Comparison of ENCODE assay signal across 9 cellular contexts in the genomic region with DNA sequence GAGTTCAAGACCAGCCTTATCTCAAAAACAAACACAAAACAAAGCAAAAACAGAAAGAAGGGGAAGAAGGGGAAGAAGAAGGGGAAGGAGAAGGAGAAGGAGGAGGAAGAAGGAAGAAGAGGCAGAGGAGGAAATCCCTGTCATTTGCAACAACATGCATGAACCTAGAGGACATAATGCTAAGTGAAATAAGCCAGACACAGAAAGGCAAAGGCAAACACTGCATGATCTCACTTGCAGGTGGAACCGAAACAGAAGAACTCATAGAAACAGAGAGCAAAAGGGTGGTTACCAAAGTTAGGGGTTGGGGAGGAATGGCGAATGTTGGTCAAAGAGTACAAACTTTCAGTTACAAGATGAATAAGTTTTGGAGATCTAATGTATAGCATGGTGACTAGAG.
DNase-seq lines count a peak whose midpoint lies in the region; ATAC-seq and TF ChIP-seq lines count a peak whose summit lies in the region.
"Had no signal": no experiment of that assay in that cellular context is flagged by ENCODE, and none has a peak within 500 bp of the region (broad histone marks: within the 10 kb centered on the region; RNA-seq: fewer than 3 reads in every experiment).

No MANE protein-coding gene starts in this region.

- H3K36me3 ChIP-seq in hepatocyte (replicated peaks; ENCODE audit: insufficient read depth, low read depth) (no peaks in the 10 kb centered on the region), body of pancreas (replicated peaks in 1 of 2; ENCODE audit: insufficient read depth in 1 of 2, low read depth in 2 of 2) (no peaks in the 10 kb centered on the region)

- TF ChIP-seq CTCF in hepatocyte (IDR thresholded peaks at IDR 0.05; ENCODE audit: poor library complexity) (no peak), GM20000 (IDR thresholded peaks at IDR 0.05; ENCODE audit: extremely low read depth, missing control alignments) (no peak), body of pancreas (IDR thresholded peaks at IDR 0.05) (no peak)

- H4K20me1 ChIP-seq in hepatocyte (ENCODE audit: insufficient read depth, poor library complexity, severe bottlenecking), result no peaks in the 10 kb centered on the region

- H2AFZ ChIP-seq in hepatocyte, result no peak overlapping the region

- no peak overlapping the region for H3K4me2 ChIP-seq in hepatocyte

- H3K4me3 ChIP-seq in hepatocyte (no peak overlapping the region), body of pancreas (no peak overlapping the region)

- H3K9me2 ChIP-seq in hepatocyte (replicated peaks; ENCODE audit: insufficient read depth), result no peaks in the 10 kb centered on the region

- 91% methylated on average over 2 of the region's 2 CpGs for WGBS in hepatocyte (ENCODE audit: low lambda C conversion rate, missing lambda C conversion rate)
- 82 to 95% methylated on average over 2 of the region's 2 CpGs for WGBS in body of pancreas, 2 donors

- H3K27ac ChIP-seq in hepatocyte (peak overlapping the region; percentile 12), body of pancreas (no peak overlapping the region)

- ATAC-seq in GM21423 (IDR thresholded peaks at IDR 0.05; ENCODE audit: unreplicated experiment) (peak; percentile 46), HG03342 (IDR thresholded peaks at IDR 0.05; ENCODE audit: unreplicated experiment) (peak; percentile 50), body of pancreas (no peak)

- H3K4me1 ChIP-seq in hepatocyte (ENCODE audit: insufficient read depth) (peaks cover 12% of the 10 kb centered on the region), body of pancreas (peaks cover 13% of the 10 kb centered on the region)

- no peaks in the 10 kb centered on the region for H3K27me3 ChIP-seq in hepatocyte
- H3K27me3 ChIP-seq in body of pancreas, result no peaks in the 10 kb centered on the region

- DNase-seq in hepatocyte (ENCODE audit: low spot score), result no peak
- no peak for DNase-seq in KBM-7
- no peak for DNase-seq in GM20000 (ENCODE audit: low spot score)
- DNase-seq in body of pancreas, result no peak
- DNase-seq: NCI-H146, T-helper 9 cell had no signal

- intact Hi-C loops in body of pancreas (cut with DNase I), result no loop called here

- TF ChIP-seq POLR2A in GM18526 (IDR thresholded peaks at IDR 0.05; ENCODE audit: extremely low read depth, insufficient read length) (peak; percentile 22), body of pancreas (IDR thresholded peaks at IDR 0.05) (no peak)

- H3K79me2 ChIP-seq in hepatocyte, result no peaks in the 10 kb centered on the region

- H3K9me3 ChIP-seq in hepatocyte (ENCODE audit: low read depth), result no peaks in the 10 kb centered on the region
- H3K9me3 ChIP-seq in body of pancreas, result no peaks in the 10 kb centered on the region

- in situ Hi-C loops in KBM-7 (cut with MboI; ENCODE audit: low pct_unique_long_range_greater_than_20kb, low sequenced_read_pairs), result no loop called here
